ENCODE assay signal across 17 cellular contexts in genomic region chr4:31467781-31468180, GRCh38.
"Had no signal": no experiment of that assay in that cellular context is flagged by ENCODE, and none has a peak within 500 bp of the region (broad histone marks: within the 10 kb centered on the region; RNA-seq: fewer than 3 reads in every experiment).

No MANE protein-coding gene starts in this region.

- H3K27me3 ChIP-seq: hepatocyte, neural progenitor cell, ovary, sigmoid colon had no signal

- H3K4me1 Mint-ChIP-seq: activated naive CD4-positive, alpha-beta T cell treated with anti-CD3 and anti-CD28 coated beads, Interleukin-2, amount 50 U/mL, for 24 hours; neural progenitor cell had no signal

- H3K9me3 ChIP-seq: ovary, sigmoid colon, SK-N-SH had no signal

- H3K4me3 Mint-ChIP-seq: activated naive CD4-positive, alpha-beta T cell treated with anti-CD3 and anti-CD28 coated beads, Interleukin-2, amount 50 U/mL, for 24 hours; effector memory CD8-positive, alpha-beta T cell; neural progenitor cell had no signal

- H3K4me1 ChIP-seq: neural progenitor cell, sigmoid colon had no signal

- H3K27ac Mint-ChIP-seq: activated naive CD4-positive, alpha-beta T cell treated with anti-CD3 and anti-CD28 coated beads, Interleukin-2, amount 50 U/mL, for 24 hours; effector memory CD8-positive, alpha-beta T cell; neural progenitor cell had no signal

- H3K36me3 ChIP-seq: neural progenitor cell, ovary, sigmoid colon had no signal

- H3K27ac ChIP-seq: hepatocyte, neural progenitor cell, ovary, sigmoid colon had no signal

- DNase-seq: activated CD4-positive, alpha-beta T cell treated with anti-CD3 and anti-CD28 coated beads, Interleukin-2, amount 50 U/mL, for 4 hours; activated T-cell treated with anti-CD3 and anti-CD28 coated beads, Interleukin-2, amount 50 U/mL, for 1 hour; anterior cingulate cortex; central memory CD4-positive, alpha-beta T cell; effector memory CD8-positive, alpha-beta T cell; erythroblast; kidney glomerular epithelial cell; ovary; sigmoid colon; SK-N-SH; stimulated activated CD4-positive, alpha-beta T cell treated with anti-CD3 and anti-CD28 coated beads, Interleukin-12 subunit alpha, Interleukin-12 subunit beta, amount 100 ng/mL, for 4 hours; stimulated activated naive CD4-positive, alpha-beta T cell treated with Interleukin-2 at 50 U/mL for 16 hours; trophoblast cell had no signal

- H3K27me3 Mint-ChIP-seq: activated naive CD4-positive, alpha-beta T cell treated with anti-CD3 and anti-CD28 coated beads, Interleukin-2, amount 50 U/mL, for 24 hours; effector memory CD8-positive, alpha-beta T cell had no signal

- H3K4me3 ChIP-seq: hepatocyte, neural progenitor cell, ovary, sigmoid colon had no signal

- ATAC-seq: activated CD4-positive, CD25-positive, alpha-beta regulatory T cell treated with anti-CD3 and anti-CD28 coated beads, Interleukin-2, amount 50 U/mL, for 24 hours; effector memory CD8-positive, alpha-beta T cell had no signal

- H3K9ac ChIP-seq: neural progenitor cell, SK-N-SH had no signal

- H3K36me3 Mint-ChIP-seq: activated naive CD4-positive, alpha-beta T cell treated with anti-CD3 and anti-CD28 coated beads, Interleukin-2, amount 50 U/mL, for 24 hours; neural progenitor cell had no signal
